In the genomic region with DNA sequence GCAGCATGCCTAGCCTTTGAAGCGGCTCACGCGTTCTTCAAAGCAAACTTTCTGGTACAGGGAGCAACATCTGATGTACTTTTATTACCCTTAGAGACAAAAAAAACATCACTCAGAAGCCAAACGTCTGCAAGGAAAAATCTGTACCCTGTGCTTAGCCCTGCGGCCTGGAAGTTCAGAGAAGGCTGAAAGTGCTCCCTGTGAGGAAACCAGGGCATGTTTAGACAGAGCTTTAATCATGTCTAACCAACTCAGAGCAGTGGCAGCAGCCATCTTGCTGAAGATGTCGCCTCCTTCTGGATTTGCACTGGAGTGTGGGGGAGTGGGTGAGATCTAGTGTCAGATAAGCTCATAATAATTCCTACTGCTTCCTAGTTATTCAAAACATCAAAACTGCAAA, we compare ENCODE assay signal across 1 cellular context.
TF ChIP-seq lines count a peak whose summit lies in the region.

No MANE protein-coding gene starts in this region.

TF ChIP-seq in GM23338, 12 proteins besides CTCF, POLR2A, EP300 and RAD21 (continued from another document):
- TF ChIP-seq, protein P1, sequence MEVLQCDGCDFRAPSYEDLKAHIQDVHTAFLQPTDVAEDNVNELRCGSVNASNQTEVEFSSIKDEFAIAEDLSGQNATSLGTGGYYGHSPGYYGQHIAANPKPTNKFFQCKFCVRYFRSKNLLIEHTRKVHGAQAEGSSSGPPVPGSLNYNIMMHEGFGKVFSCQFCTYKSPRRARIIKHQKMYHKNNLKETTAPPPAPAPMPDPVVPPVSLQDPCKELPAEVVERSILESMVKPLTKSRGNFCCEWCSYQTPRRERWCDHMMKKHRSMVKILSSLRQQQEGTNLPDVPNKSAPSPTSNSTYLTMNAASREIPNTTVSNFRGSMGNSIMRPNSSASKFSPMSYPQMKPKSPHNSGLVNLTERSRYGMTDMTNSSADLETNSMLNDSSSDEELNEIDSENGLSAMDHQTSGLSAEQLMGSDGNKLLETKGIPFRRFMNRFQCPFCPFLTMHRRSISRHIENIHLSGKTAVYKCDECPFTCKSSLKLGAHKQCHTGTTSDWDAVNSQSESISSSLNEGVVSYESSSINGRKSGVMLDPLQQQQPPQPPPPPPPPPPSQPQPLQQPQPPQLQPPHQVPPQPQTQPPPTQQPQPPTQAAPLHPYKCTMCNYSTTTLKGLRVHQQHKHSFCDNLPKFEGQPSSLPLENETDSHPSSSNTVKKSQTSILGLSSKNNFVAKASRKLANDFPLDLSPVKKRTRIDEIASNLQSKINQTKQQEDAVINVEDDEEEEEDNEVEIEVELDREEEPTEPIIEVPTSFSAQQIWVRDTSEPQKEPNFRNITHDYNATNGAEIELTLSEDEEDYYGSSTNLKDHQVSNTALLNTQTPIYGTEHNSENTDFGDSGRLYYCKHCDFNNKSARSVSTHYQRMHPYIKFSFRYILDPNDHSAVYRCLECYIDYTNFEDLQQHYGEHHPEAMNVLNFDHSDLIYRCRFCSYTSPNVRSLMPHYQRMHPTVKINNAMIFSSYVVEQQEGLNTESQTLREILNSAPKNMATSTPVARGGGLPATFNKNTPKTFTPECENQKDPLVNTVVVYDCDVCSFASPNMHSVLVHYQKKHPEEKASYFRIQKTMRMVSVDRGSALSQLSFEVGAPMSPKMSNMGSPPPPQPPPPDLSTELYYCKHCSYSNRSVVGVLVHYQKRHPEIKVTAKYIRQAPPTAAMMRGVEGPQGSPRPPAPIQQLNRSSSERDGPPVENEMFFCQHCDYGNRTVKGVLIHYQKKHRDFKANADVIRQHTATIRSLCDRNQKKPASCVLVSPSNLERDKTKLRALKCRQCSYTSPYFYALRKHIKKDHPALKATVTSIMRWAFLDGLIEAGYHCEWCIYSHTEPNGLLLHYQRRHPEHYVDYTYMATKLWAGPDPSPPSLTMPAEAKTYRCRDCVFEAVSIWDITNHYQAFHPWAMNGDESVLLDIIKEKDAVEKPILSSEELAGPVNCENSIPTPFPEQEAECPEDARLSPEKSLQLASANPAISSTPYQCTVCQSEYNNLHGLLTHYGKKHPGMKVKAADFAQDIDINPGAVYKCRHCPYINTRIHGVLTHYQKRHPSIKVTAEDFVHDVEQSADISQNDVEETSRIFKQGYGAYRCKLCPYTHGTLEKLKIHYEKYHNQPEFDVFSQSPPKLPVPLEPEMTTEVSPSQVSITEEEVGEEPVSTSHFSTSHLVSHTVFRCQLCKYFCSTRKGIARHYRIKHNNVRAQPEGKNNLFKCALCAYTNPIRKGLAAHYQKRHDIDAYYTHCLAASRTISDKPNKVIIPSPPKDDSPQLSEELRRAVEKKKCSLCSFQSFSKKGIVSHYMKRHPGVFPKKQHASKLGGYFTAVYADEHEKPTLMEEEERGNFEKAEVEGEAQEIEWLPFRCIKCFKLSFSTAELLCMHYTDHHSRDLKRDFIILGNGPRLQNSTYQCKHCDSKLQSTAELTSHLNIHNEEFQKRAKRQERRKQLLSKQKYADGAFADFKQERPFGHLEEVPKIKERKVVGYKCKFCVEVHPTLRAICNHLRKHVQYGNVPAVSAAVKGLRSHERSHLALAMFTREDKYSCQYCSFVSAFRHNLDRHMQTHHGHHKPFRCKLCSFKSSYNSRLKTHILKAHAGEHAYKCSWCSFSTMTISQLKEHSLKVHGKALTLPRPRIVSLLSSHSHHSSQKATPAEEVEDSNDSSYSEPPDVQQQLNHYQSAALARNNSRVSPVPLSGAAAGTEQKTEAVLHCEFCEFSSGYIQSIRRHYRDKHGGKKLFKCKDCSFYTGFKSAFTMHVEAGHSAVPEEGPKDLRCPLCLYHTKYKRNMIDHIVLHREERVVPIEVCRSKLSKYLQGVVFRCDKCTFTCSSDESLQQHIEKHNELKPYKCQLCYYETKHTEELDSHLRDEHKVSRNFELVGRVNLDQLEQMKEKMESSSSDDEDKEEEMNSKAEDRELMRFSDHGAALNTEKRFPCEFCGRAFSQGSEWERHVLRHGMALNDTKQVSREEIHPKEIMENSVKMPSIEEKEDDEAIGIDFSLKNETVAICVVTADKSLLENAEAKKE (CRISPR knock-in tag; IDR thresholded peaks at IDR 0.05) = no peak
- TF ChIP-seq EZH2 (IDR thresholded peaks at IDR 0.05; ENCODE audit: low read depth, unreplicated experiment) = no peak
- TF ChIP-seq NANOG (IDR thresholded peaks at IDR 0.05; ENCODE audit: borderline replicate concordance) = no peak
- TF ChIP-seq, protein P2, sequence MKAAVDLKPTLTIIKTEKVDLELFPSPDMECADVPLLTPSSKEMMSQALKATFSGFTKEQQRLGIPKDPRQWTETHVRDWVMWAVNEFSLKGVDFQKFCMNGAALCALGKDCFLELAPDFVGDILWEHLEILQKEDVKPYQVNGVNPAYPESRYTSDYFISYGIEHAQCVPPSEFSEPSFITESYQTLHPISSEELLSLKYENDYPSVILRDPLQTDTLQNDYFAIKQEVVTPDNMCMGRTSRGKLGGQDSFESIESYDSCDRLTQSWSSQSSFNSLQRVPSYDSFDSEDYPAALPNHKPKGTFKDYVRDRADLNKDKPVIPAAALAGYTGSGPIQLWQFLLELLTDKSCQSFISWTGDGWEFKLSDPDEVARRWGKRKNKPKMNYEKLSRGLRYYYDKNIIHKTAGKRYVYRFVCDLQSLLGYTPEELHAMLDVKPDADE (IDR thresholded peaks at IDR 0.05) = no peak
- TF ChIP-seq JUNB (IDR thresholded peaks at IDR 0.05; ENCODE audit: unreplicated experiment) = no peak
